9 cellular contexts compared by ENCODE assay signal in the genomic region with DNA sequence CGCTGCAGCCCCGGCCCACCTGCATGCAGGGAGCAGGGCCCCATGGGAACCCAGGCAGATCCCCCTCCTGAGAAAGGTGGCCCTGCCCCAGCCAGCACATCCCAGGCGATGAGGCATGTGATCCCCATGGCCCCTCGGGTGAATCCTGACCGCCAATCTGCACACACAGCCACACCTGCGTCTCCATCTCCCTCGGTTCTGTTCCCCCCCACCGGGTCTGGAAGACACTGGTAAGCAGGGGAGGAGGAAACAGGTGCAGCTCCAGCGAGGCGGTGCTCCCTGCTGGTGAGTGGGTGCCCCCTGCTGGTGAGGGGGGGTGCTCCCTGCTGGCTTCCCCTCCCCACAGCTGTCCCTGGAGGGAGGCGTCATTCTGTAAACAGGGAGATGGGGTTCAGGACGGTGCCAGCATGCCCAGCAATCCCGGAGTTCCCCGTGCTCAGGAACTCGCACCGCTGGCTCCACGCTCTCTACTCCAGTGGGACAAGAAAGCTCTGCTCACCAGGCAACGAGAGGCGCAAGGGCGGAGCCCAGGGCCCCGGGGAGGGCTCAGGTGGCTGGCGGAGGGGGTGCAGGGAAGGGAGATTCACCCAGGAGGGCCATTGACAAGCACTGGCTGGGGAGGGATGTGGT. TPM values are rescaled to one million over a fixed set of nuclear protein-coding genes. Genes with fewer than 3 reads are reported as not detected.
DNase-seq lines count a peak whose midpoint lies in the region; ATAC-seq, FAIRE-seq and TF ChIP-seq lines count a peak whose summit lies in the region.
"Had no signal": no experiment of that assay in that cellular context is flagged by ENCODE, and none has a peak within 500 bp of the region (broad histone marks: within the 10 kb centered on the region; RNA-seq: fewer than 3 reads in every experiment).

No MANE protein-coding gene starts in this region.

- no peak overlapping the region for H3K27ac ChIP-seq in OCI-LY1 (ENCODE audit: low read depth, low read length, poor library complexity, severe bottlenecking)
- no peak overlapping the region for H3K27ac ChIP-seq in thoracic aorta

- no peaks in the 10 kb centered on the region for H3F3A ChIP-seq in OCI-LY1 (ENCODE audit: insufficient read depth, low read length)

- TF ChIP-seq CTCF in OCI-LY1 (IDR thresholded peaks at IDR 0.05; ENCODE audit: low read length) (peak; percentile 82), fibroblast of mammary gland (conservative IDR thresholded peaks at IDR 0.05; ENCODE audit: control insufficient read depth, insufficient read depth, low read depth, low read length) (peak; percentile 53), thoracic aorta (IDR thresholded peaks at IDR 0.05) (peak; percentile 36)

- H3K79me2 ChIP-seq in OCI-LY1 (ENCODE audit: insufficient read depth, low read length) = no peaks in the 10 kb centered on the region

- no peaks in the 10 kb centered on the region for H3K9me2 ChIP-seq in OCI-LY1 (ENCODE audit: low read depth, low read length)

- H3K36me3 ChIP-seq in OCI-LY1 (ENCODE audit: insufficient read depth, low read length) (no peaks in the 10 kb centered on the region), thoracic aorta (no peaks in the 10 kb centered on the region)

- no peak for ATAC-seq in thoracic aorta (ENCODE audit: insufficient number of reproducible peaks, low FRiP score, low read depth)

- no peaks in the 10 kb centered on the region for H3K4me1 ChIP-seq in OCI-LY1 (ENCODE audit: insufficient read depth, low read length, severe bottlenecking)
- no peaks in the 10 kb centered on the region for H3K4me1 ChIP-seq in thoracic aorta (ENCODE audit: control insufficient read depth in 1 of 2, low read depth in 2 of 2)

- DNase-seq in SIG-M5 treated with dmso at 0.1 percent for 504 hours (lab: John Stamatoyannopoulos, UW; ENCODE audit: unreplicated experiment) = peak; percentile 43
- no peak for DNase-seq in SIG-M5 (lab: John Stamatoyannopoulos, UW)
- DNase-seq in HTR-8/SVneo (ENCODE audit: insufficient read length, low spot score) = peak; percentile 72
- peak; percentile 87 for DNase-seq in activated T-cell treated with anti-CD3 and anti-CD28 coated beads, Interleukin-2, amount 50 U/mL, for 1 hour
- peak; percentile 35 for DNase-seq in fibroblast of mammary gland (ENCODE audit: low read depth)
- DNase-seq in occipital lobe (lab: John Stamatoyannopoulos, UW) = peak; percentile 14
- DNase-seq in thoracic aorta (ENCODE audit: low spot score) = no peak

- peak; percentile 89 for FAIRE-seq in HTR-8/SVneo (lab: Jason Lieb, UNC)
- FAIRE-seq: G401.6 had no signal

- no peak overlapping the region for H2AFZ ChIP-seq in OCI-LY1 (ENCODE audit: low read length)

- H3K9me3 ChIP-seq in OCI-LY1 (ENCODE audit: low read length) (no peaks in the 10 kb centered on the region), thoracic aorta (no peaks in the 10 kb centered on the region)

- H4K20me1 ChIP-seq in OCI-LY1 (ENCODE audit: insufficient read depth, low read length) = no peaks in the 10 kb centered on the region

- no peak overlapping the region for H3K4me2 ChIP-seq in OCI-LY1 (ENCODE audit: low read length)

- H3K9ac ChIP-seq in OCI-LY1 (ENCODE audit: low read length) = no peak overlapping the region

- H3K4me3 ChIP-seq in OCI-LY1 (ENCODE audit: low read depth, low read length, poor library complexity, severe bottlenecking) = no peak overlapping the region
- no peak overlapping the region for H3K4me3 ChIP-seq in fibroblast of mammary gland (ENCODE audit: control insufficient read depth, low read depth, low read length)
- H3K4me3 ChIP-seq in thoracic aorta = no peak overlapping the region

- H3K27me3 ChIP-seq in OCI-LY1 (ENCODE audit: insufficient read depth, low read length) = no peaks in the 10 kb centered on the region; the same call in 1 of the 2 replicates
- no peaks in the 10 kb centered on the region for H3K27me3 ChIP-seq in thoracic aorta (replicated peaks; ENCODE audit: insufficient read depth)

RNA-seq across cellular contexts. Expression of a gene that starts 28.4 kb away (rescaled TPM):
- total RNA-seq in occipital lobe (4.4 TPM), thoracic aorta (10 to 100 TPM; 18.4 to 34.6 TPM)

Comparison
In these comparisons a context has a peak if more than half of its experiments do, and no peak if none do; other contexts are left out.
1. DNase-seq: peak in SIG-M5 treated with dmso at 0.1 percent for 504 hours (single experiment), HTR-8/SVneo (single experiment), activated T-cell treated with anti-CD3 and anti-CD28 coated beads, Interleukin-2, amount 50 U/mL, for 1 hour (single experiment), fibroblast of mammary gland (single experiment) and occipital lobe (single experiment); none in SIG-M5 (single experiment) and thoracic aorta (single experiment).
2. Peak in every context shown above with its lines, with median percentiles within 50 percentile points of each other: CTCF ChIP-seq.